In the genomic region with DNA sequence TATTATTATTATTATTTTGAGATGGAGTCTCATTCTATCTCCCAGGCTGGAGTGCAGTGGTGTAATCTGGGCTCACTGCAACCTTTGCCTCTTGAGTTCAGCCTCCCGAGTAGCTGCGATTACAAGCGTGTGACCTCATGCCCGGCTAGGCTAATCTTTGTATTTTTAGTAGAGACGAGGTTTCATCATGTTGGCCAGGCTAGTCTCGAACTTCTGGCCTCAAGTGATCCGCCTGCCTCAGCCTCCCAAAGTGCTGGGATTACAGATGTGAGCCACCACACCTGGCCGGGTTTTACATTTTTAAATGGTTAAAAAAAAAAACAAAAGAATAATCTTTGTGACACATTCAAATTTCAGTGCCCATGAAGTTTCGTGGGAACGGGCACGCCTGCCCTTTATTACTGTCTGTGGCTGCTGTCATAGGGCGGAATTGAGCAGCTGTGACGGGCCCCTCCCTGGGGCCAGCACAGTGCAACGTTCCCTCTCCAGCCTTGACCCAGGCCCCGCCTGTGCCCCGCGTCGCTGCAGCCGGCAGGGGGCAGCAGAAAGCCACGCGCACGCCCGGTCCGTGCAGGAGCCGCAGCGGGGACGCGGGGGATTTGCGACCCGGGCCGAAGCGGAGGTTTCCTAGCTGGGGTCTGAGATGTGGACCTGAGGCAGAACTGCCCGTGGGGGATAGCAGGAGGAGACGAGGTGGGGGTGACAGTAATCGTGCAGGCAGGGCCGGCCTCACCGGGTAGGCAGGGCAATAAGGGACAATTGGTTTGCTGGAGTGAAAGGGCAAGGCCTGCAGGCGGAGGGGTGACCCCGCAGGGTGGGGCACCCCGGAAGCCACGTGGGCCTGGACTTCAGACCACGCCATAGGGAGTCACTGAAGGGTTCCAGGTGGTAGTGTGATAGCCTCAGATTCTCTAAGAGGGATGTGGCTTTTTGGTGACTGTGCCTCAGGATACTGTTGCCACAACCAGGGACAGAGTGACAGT, we compare ENCODE assay signal across 8 cellular contexts. TPM values are rescaled to one million over a fixed set of nuclear protein-coding genes. Genes with fewer than 3 reads are reported as not detected.
DNase-seq lines count a peak whose midpoint lies in the region; ATAC-seq, FAIRE-seq and TF ChIP-seq lines count a peak whose summit lies in the region.

No MANE protein-coding gene starts in this region.

- no TSS peak for BruUV-seq in Calu3 (replicated peaks; lab: Mats Ljungman, UMichigan)

- intact Hi-C loops in Calu3 (cut with micrococcal nuclease; ENCODE audit: unreplicated experiment): loop anchor here (10.0 kb wide), 1 partner anchor 401 kb away; no protein-coding TSS in a partner anchor

- H3K36me3 Mint-ChIP-seq in Calu3 (ENCODE audit: insufficient read depth, unreplicated experiment) (peaks cover 19% of the 10 kb centered on the region), nephron progenitor cell (ENCODE audit: low read depth) (no peaks in the 10 kb centered on the region)
- peaks cover 85% of the 10 kb centered on the region for H3K36me3 Mint-ChIP-seq in activated T-helper 17 cell treated with anti-CD3 and anti-CD28 coated beads, Interleukin-2, amount 50 U/mL, for 72 hours (ENCODE audit: low read depth)

- H3K27ac Mint-ChIP-seq in Calu3 (ENCODE audit: unreplicated experiment) (peak overlapping the region; percentile 80), nephron progenitor cell (no peak overlapping the region)
- H3K27ac Mint-ChIP-seq in activated T-helper 17 cell treated with anti-CD3 and anti-CD28 coated beads, Interleukin-2, amount 50 U/mL, for 72 hours: no peak overlapping the region
- peak overlapping the region in 1 of 2 donors; percentile 94 for H3K27ac Mint-ChIP-seq in stimulated activated naive CD8-positive, alpha-beta T cell treated with anti-CD3 and anti-CD28 coated beads, Interleukin-15, amount 100 ng/mL, for 72 hours

- peak; percentile 91 for DNase-seq in Calu3
- DNase-seq in HT-29 (ENCODE audit: low spot score): peak; percentile 75
- DNase-seq in RCC 7860 (ENCODE audit: low spot score): peak; percentile 54
- DNase-seq in fibroblast of pulmonary artery (ENCODE audit: low read depth): peak; percentile 64
- peak; percentile 90 for DNase-seq in nephron progenitor cell
- peak; percentile 72 to 76 for DNase-seq in stimulated activated naive CD8-positive, alpha-beta T cell treated with anti-CD3 and anti-CD28 coated beads, Interleukin-15, amount 100 ng/mL, for 72 hours

- peak overlapping the region; percentile 47 for H3K4me3 ChIP-seq in fibroblast of pulmonary artery (replicated peaks; ENCODE audit: low read depth, low read length)

- H3K4me3 Mint-ChIP-seq in Calu3 (ENCODE audit: low read depth, unreplicated experiment): peak overlapping the region; percentile 69
- H3K4me3 Mint-ChIP-seq in activated T-helper 17 cell treated with anti-CD3 and anti-CD28 coated beads, Interleukin-2, amount 50 U/mL, for 72 hours: no peak overlapping the region
- peak overlapping the region; percentile 75 for H3K4me3 Mint-ChIP-seq in nephron progenitor cell
- H3K4me3 Mint-ChIP-seq in stimulated activated naive CD8-positive, alpha-beta T cell treated with anti-CD3 and anti-CD28 coated beads, Interleukin-15, amount 100 ng/mL, for 72 hours: peak overlapping the region; percentile 5 to 69

- peak; percentile 97 for TF ChIP-seq CTCF in Calu3 (IDR thresholded peaks at IDR 0.05; ENCODE audit: unreplicated experiment)
- peak; percentile 70 for TF ChIP-seq CTCF in fibroblast of pulmonary artery (IDR thresholded peaks at IDR 0.05; ENCODE audit: low read length, missing control alignments)
- peak; percentile 99 for TF ChIP-seq CTCF in nephron progenitor cell (IDR thresholded peaks at IDR 0.05)

- peak; percentile 84 for ATAC-seq in GM21367 (IDR thresholded peaks at IDR 0.05; ENCODE audit: unreplicated experiment)
- peak; percentile 88 for ATAC-seq in activated T-helper 17 cell treated with anti-CD3 and anti-CD28 coated beads, Interleukin-2, amount 50 U/mL, for 72 hours (replicated peaks)
- ATAC-seq in stimulated activated naive CD8-positive, alpha-beta T cell treated with anti-CD3 and anti-CD28 coated beads, Interleukin-15, amount 100 ng/mL, for 72 hours: peak; percentile 95

- H3K4me1 Mint-ChIP-seq in Calu3 (ENCODE audit: low read depth, unreplicated experiment) (peaks cover 49% of the 10 kb centered on the region), nephron progenitor cell (peaks cover 26% of the 10 kb centered on the region)
- peaks cover 10% of the 10 kb centered on the region for H3K4me1 Mint-ChIP-seq in activated T-helper 17 cell treated with anti-CD3 and anti-CD28 coated beads, Interleukin-2, amount 50 U/mL, for 72 hours
- H3K4me1 Mint-ChIP-seq in stimulated activated naive CD8-positive, alpha-beta T cell treated with anti-CD3 and anti-CD28 coated beads, Interleukin-15, amount 100 ng/mL, for 72 hours: peaks cover 31% of the 10 kb centered on the region

- H3K9me3 Mint-ChIP-seq in Calu3 (ENCODE audit: low read depth, unreplicated experiment): no peaks in the 10 kb centered on the region
- H3K9me3 Mint-ChIP-seq in activated T-helper 17 cell treated with anti-CD3 and anti-CD28 coated beads, Interleukin-2, amount 50 U/mL, for 72 hours: no peaks in the 10 kb centered on the region
- H3K9me3 Mint-ChIP-seq in nephron progenitor cell: no peaks in the 10 kb centered on the region
- no peaks in the 10 kb centered on the region for H3K9me3 Mint-ChIP-seq in stimulated activated naive CD8-positive, alpha-beta T cell treated with anti-CD3 and anti-CD28 coated beads, Interleukin-15, amount 100 ng/mL, for 72 hours

- FAIRE-seq in RCC 7860 (lab: Jason Lieb, UNC): no peak

- CTCF ChIA-PET in Calu3 (lab: Charles Lee): interaction anchor here (0.7 to 1.3 kb wide), 5 partner anchors 57 to 296 kb away, joined by 3 to 4 read pairs (median 3); partner anchors contain the start of gene RSPH3

- H3K27me3 Mint-ChIP-seq in Calu3 (ENCODE audit: unreplicated experiment) (no peaks in the 10 kb centered on the region), nephron progenitor cell (ENCODE audit: low read depth, poor library complexity) (peaks cover 5% of the 10 kb centered on the region)
- no peaks in the 10 kb centered on the region for H3K27me3 Mint-ChIP-seq in activated T-helper 17 cell treated with anti-CD3 and anti-CD28 coated beads, Interleukin-2, amount 50 U/mL, for 72 hours
- H3K27me3 Mint-ChIP-seq in stimulated activated naive CD8-positive, alpha-beta T cell treated with anti-CD3 and anti-CD28 coated beads, Interleukin-15, amount 100 ng/mL, for 72 hours: no peaks in the 10 kb centered on the region

RNA-seq across cellular contexts. Expression of gene SYTL3, which starts 54.3 kb away (rescaled TPM):
- total RNA-seq in Calu3 (2022): 14.2 and 15.0 TPM in 2 replicates
- 0.41 and 0.94 TPM in 2 replicates for total RNA-seq in HT-29 (2014; rRNA removed; shearing (Covaris generic))
- 100 to 1,000 TPM; 118 to 331 TPM for total RNA-seq in activated T-helper 17 cell treated with anti-CD3 and anti-CD28 coated beads, Interleukin-2, amount 50 U/mL, for 72 hours

RNA-seq across cellular contexts. Expression of gene DYNLT1, which starts 59.6 kb away (rescaled TPM):
- total RNA-seq in Calu3 (2022): 156 and 167 TPM in 2 replicates
- total RNA-seq in HT-29 (2014; rRNA removed; shearing (Covaris generic)): 37.5 and 54.7 TPM in 2 replicates
- 10 to 100 TPM; 82.3 to 89.8 TPM for total RNA-seq in activated T-helper 17 cell treated with anti-CD3 and anti-CD28 coated beads, Interleukin-2, amount 50 U/mL, for 72 hours

Comparison
In these comparisons a context has a peak if more than half of its experiments do, and no peak if none do; other contexts are left out.
1. Peak in every context shown above with its lines: DNase-seq, ATAC-seq and H3K4me3 ChIP-seq.